Comparison of ENCODE assay signal across 1 cellular context in the genomic region with DNA sequence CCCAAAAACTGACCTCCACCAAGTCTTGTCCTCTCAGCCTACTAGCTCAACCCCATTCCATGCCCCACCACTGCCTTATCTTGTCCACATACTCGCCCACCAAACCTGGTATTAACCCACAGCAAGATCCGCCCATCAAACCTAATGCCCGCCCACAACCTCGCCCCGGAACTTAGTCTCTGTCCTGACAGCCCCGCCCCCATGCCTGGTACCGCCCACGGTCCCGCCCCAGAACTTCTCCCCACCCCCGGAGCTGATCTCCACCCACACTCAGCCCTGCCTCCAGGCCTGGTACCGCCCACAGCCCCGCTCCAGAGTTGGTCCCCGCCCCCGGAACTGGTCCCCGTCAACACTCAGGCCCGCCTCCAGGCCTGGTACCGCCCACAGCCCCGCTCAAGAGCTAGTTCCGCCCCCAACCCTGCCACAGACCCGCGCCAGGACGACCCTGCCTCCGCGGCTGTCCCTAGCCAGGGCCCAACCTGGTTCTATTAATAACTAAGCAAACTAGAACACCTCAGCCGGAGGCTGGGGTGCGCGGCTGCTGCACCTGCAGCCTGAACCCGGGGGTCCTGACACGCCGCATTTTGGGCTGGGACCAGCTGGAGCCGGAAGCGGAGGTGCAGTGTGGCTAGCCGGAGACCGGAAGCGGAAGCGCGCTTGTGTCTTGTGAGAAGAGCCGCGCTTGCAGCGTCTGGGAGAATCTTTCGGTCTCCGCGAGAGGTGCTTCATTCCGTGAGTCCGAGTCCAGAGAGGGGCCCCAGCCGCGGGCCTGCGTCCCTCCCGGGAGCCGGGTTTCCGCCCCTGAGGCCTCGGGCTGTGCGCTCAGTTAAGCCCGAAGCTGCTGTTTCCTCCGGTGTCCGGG.
TF ChIP-seq lines count a peak whose summit lies in the region.

A gene (plus strand): TSS at position 662 of the 862 bp plus-strand sequence. CDS start 5,372 bp downstream, outside the sequence.

TF ChIP-seq in HEK293, 187 proteins besides CTCF, POLR2A, EP300 and RAD21 (continued from another document and continues in another):
- TF ChIP-seq, protein P1, sequence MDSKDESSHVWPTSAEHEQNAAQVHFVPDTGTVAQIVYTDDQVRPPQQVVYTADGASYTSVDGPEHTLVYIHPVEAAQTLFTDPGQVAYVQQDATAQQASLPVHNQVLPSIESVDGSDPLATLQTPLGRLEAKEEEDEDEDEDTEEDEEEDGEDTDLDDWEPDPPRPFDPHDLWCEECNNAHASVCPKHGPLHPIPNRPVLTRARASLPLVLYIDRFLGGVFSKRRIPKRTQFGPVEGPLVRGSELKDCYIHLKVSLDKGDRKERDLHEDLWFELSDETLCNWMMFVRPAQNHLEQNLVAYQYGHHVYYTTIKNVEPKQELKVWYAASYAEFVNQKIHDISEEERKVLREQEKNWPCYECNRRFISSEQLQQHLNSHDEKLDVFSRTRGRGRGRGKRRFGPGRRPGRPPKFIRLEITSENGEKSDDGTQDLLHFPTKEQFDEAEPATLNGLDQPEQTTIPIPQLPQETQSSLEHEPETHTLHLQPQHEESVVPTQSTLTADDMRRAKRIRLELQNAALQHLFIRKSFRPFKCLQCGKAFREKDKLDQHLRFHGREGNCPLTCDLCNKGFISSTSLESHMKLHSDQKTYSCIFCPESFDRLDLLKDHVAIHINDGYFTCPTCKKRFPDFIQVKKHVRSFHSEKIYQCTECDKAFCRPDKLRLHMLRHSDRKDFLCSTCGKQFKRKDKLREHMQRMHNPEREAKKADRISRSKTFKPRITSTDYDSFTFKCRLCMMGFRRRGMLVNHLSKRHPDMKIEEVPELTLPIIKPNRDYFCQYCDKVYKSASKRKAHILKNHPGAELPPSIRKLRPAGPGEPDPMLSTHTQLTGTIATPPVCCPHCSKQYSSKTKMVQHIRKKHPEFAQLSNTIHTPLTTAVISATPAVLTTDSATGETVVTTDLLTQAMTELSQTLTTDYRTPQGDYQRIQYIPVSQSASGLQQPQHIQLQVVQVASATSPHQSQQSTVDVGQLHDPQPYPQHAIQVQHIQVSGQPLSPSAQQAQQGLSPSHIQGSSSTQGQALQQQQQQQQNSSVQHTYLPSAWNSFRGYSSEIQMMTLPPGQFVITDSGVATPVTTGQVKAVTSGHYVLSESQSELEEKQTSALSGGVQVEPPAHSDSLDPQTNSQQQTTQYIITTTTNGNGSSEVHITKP (tag by site-specific recombination; IDR thresholded peaks at IDR 0.05): peak; percentile 50; the same call in 1 of the 2 replicates
- TF ChIP-seq, protein P2, sequence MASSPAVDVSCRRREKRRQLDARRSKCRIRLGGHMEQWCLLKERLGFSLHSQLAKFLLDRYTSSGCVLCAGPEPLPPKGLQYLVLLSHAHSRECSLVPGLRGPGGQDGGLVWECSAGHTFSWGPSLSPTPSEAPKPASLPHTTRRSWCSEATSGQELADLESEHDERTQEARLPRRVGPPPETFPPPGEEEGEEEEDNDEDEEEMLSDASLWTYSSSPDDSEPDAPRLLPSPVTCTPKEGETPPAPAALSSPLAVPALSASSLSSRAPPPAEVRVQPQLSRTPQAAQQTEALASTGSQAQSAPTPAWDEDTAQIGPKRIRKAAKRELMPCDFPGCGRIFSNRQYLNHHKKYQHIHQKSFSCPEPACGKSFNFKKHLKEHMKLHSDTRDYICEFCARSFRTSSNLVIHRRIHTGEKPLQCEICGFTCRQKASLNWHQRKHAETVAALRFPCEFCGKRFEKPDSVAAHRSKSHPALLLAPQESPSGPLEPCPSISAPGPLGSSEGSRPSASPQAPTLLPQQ (tag by site-specific recombination; IDR thresholded peaks at IDR 0.05): peak; percentile 58; the same call in 1 of the 2 replicates
- TF ChIP-seq, protein P3, sequence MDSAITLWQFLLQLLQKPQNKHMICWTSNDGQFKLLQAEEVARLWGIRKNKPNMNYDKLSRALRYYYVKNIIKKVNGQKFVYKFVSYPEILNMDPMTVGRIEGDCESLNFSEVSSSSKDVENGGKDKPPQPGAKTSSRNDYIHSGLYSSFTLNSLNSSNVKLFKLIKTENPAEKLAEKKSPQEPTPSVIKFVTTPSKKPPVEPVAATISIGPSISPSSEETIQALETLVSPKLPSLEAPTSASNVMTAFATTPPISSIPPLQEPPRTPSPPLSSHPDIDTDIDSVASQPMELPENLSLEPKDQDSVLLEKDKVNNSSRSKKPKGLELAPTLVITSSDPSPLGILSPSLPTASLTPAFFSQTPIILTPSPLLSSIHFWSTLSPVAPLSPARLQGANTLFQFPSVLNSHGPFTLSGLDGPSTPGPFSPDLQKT (IDR thresholded peaks at IDR 0.05; ENCODE audit: borderline replicate concordance, low read depth, low read length): peak; percentile 85; the same call in 1 of the 2 replicates
- TF ChIP-seq ZFHX2 (tag by site-specific recombination; conservative IDR thresholded peaks at IDR 0.05) (peak; percentile 99), ZBTB21 (tag by site-specific recombination; IDR thresholded peaks at IDR 0.05) (0 out of 2 replicates have a peak, but pooled peaks have one; percentile 13), ZNF600 (tag by site-specific recombination; IDR thresholded peaks at IDR 0.05) (0 out of 2 replicates have a peak, but pooled peaks have one; percentile 30), ZNF184 (tag by site-specific recombination; IDR thresholded peaks at IDR 0.05) (no peak), KLF16 (tag by site-specific recombination; IDR thresholded peaks at IDR 0.05) (peak; percentile 66), ZNF843 (tag by site-specific recombination; IDR thresholded peaks at IDR 0.05) (peak; percentile 32; the same call in 1 of the 2 replicates), ZNF501 (tag by site-specific recombination; IDR thresholded peaks at IDR 0.05) (peak; percentile 53; the same call in 1 of the 2 replicates), KLF8 (tag by site-specific recombination; IDR thresholded peaks at IDR 0.05) (peak; percentile 39; the same call in 1 of the 2 replicates), KLF9 (tag by site-specific recombination; IDR thresholded peaks at IDR 0.05; ENCODE audit: low read depth) (peak; percentile 90), ZNF785 (tag by site-specific recombination; IDR thresholded peaks at IDR 0.05) (no peak), ZNF610 (tag by site-specific recombination; IDR thresholded peaks at IDR 0.05; ENCODE audit: borderline replicate concordance) (0 out of 2 replicates have a peak, but pooled peaks have one; percentile 26), EGR2 (tag by site-specific recombination; IDR thresholded peaks at IDR 0.05; ENCODE audit: low read depth) (peak; percentile 99), ZNF521 (tag by site-specific recombination; IDR thresholded peaks at IDR 0.05) (no peak), ZNF394 (tag by site-specific recombination; IDR thresholded peaks at IDR 0.05; ENCODE audit: borderline replicate concordance) (peak; percentile 23; the same call in 1 of the 2 replicates), ZBTB7A (tag by site-specific recombination; IDR thresholded peaks at IDR 0.05; ENCODE audit: low read depth) (0 out of 2 replicates have a peak, but pooled peaks have one; percentile 52), ZNF660 (tag by site-specific recombination; IDR thresholded peaks at IDR 0.05) (peak; percentile 74; the same call in 1 of the 2 replicates), ZNF585B (tag by site-specific recombination; IDR thresholded peaks at IDR 0.05) (no peak), SP7 (tag by site-specific recombination; IDR thresholded peaks at IDR 0.05) (peak; percentile 52; the same call in 1 of the 2 replicates), ZNF335 (tag by site-specific recombination; conservative IDR thresholded peaks at IDR 0.05) (peak; percentile 93), SP3 (tag by site-specific recombination; IDR thresholded peaks at IDR 0.05) (peak; percentile 95), ZBTB20 (tag by site-specific recombination; IDR thresholded peaks at IDR 0.05) (peak; percentile 37; the same call in 1 of the 2 replicates), ZNF621 (tag by site-specific recombination; IDR thresholded peaks at IDR 0.05) (no peak), ZNF214 (tag by site-specific recombination; IDR thresholded peaks at IDR 0.05; ENCODE audit: borderline replicate concordance) (no peak)
- TF ChIP-seq, protein P4, sequence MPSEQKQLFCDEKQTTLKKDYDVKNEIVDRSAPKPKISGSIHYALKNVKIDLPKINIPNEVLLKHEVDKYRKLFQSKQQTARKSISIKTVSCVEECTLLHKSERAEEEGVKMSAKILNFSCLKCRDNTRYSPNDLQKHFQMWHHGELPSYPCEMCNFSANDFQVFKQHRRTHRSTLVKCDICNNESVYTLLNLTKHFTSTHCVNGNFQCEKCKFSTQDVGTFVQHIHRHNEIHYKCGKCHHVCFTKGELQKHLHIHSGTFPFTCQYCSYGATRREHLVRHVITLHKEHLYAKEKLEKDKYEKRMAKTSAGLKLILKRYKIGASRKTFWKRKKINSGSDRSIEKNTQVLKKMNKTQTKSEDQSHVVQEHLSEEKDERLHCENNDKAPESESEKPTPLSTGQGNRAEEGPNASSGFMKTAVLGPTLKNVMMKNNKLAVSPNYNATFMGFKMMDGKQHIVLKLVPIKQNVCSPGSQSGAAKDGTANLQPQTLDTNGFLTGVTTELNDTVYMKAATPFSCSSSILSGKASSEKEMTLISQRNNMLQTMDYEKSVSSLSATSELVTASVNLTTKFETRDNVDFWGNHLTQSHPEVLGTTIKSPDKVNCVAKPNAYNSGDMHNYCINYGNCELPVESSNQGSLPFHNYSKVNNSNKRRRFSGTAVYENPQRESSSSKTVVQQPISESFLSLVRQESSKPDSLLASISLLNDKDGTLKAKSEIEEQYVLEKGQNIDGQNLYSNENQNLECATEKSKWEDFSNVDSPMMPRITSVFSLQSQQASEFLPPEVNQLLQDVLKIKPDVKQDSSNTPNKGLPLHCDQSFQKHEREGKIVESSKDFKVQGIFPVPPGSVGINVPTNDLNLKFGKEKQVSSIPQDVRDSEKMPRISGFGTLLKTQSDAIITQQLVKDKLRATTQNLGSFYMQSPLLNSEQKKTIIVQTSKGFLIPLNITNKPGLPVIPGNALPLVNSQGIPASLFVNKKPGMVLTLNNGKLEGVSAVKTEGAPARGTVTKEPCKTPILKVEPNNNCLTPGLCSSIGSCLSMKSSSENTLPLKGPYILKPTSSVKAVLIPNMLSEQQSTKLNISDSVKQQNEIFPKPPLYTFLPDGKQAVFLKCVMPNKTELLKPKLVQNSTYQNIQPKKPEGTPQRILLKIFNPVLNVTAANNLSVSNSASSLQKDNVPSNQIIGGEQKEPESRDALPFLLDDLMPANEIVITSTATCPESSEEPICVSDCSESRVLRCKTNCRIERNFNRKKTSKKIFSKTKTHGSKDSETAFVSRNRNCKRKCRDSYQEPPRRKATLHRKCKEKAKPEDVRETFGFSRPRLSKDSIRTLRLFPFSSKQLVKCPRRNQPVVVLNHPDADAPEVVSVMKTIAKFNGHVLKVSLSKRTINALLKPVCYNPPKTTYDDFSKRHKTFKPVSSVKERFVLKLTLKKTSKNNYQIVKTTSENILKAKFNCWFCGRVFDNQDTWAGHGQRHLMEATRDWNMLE (tag by site-specific recombination; conservative IDR thresholded peaks at IDR 0.05; ENCODE audit: low read depth): peak; percentile 97
- TF ChIP-seq, protein P5, sequence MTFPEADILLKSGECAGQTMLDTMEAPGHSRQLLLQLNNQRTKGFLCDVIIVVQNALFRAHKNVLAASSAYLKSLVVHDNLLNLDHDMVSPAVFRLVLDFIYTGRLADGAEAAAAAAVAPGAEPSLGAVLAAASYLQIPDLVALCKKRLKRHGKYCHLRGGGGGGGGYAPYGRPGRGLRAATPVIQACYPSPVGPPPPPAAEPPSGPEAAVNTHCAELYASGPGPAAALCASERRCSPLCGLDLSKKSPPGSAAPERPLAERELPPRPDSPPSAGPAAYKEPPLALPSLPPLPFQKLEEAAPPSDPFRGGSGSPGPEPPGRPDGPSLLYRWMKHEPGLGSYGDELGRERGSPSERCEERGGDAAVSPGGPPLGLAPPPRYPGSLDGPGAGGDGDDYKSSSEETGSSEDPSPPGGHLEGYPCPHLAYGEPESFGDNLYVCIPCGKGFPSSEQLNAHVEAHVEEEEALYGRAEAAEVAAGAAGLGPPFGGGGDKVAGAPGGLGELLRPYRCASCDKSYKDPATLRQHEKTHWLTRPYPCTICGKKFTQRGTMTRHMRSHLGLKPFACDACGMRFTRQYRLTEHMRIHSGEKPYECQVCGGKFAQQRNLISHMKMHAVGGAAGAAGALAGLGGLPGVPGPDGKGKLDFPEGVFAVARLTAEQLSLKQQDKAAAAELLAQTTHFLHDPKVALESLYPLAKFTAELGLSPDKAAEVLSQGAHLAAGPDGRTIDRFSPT (tag by site-specific recombination; IDR thresholded peaks at IDR 0.05): peak; percentile 77
- TF ChIP-seq, protein P6, sequence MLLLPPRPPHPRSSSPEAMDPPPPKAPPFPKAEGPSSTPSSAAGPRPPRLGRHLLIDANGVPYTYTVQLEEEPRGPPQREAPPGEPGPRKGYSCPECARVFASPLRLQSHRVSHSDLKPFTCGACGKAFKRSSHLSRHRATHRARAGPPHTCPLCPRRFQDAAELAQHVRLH (tag by site-specific recombination; IDR thresholded peaks at IDR 0.05): peak; percentile 93
- TF ChIP-seq, protein P7, sequence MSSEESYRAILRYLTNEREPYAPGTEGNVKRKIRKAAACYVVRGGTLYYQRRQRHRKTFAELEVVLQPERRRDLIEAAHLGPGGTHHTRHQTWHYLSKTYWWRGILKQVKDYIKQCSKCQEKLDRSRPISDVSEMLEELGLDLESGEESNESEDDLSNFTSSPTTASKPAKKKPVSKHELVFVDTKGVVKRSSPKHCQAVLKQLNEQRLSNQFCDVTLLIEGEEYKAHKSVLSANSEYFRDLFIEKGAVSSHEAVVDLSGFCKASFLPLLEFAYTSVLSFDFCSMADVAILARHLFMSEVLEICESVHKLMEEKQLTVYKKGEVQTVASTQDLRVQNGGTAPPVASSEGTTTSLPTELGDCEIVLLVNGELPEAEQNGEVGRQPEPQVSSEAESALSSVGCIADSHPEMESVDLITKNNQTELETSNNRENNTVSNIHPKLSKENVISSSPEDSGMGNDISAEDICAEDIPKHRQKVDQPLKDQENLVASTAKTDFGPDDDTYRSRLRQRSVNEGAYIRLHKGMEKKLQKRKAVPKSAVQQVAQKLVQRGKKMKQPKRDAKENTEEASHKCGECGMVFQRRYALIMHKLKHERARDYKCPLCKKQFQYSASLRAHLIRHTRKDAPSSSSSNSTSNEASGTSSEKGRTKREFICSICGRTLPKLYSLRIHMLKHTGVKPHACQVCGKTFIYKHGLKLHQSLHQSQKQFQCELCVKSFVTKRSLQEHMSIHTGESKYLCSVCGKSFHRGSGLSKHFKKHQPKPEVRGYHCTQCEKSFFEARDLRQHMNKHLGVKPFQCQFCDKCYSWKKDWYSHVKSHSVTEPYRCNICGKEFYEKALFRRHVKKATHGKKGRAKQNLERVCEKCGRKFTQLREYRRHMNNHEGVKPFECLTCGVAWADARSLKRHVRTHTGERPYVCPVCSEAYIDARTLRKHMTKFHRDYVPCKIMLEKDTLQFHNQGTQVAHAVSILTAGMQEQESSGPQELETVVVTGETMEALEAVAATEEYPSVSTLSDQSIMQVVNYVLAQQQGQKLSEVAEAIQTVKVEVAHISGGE (tag by site-specific recombination; conservative IDR thresholded peaks at IDR 0.05; ENCODE audit: low read depth): peak; percentile 97
- TF ChIP-seq, protein P8, sequence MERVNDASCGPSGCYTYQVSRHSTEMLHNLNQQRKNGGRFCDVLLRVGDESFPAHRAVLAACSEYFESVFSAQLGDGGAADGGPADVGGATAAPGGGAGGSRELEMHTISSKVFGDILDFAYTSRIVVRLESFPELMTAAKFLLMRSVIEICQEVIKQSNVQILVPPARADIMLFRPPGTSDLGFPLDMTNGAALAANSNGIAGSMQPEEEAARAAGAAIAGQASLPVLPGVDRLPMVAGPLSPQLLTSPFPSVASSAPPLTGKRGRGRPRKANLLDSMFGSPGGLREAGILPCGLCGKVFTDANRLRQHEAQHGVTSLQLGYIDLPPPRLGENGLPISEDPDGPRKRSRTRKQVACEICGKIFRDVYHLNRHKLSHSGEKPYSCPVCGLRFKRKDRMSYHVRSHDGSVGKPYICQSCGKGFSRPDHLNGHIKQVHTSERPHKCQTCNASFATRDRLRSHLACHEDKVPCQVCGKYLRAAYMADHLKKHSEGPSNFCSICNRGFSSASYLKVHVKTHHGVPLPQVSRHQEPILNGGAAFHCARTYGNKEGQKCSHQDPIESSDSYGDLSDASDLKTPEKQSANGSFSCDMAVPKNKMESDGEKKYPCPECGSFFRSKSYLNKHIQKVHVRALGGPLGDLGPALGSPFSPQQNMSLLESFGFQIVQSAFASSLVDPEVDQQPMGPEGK (tag by site-specific recombination; IDR thresholded peaks at IDR 0.05): peak; percentile 88
